ENCODE assay signal across 27 cellular contexts in the genomic region with DNA sequence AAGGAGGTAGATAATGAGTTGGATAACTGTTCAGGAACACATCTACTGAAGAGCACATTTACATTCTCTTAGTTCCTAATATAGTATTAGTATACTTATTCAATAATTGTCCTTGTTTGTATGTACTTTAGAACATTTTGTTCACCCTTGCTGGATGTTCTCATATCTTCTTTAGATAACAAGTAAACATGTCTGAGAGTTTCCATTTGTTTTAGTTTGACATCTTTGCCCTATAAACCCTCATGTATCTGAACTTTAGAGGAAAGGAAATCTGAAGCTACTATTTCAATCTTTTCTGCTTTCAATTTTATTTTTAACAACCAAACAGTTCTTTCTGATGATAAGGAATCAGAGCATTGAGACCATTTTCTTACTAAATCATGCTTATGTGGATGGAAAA.
DNase-seq lines count a peak whose midpoint lies in the region; ATAC-seq, FAIRE-seq and TF ChIP-seq lines count a peak whose summit lies in the region.
"Had no signal": no experiment of that assay in that cellular context is flagged by ENCODE, and none has a peak within 500 bp of the region (broad histone marks: within the 10 kb centered on the region; RNA-seq: fewer than 3 reads in every experiment).

No MANE protein-coding gene starts in this region.

- H2AFZ ChIP-seq in hepatocyte = no peak overlapping the region
- H2AFZ ChIP-seq: parathyroid adenoma had no signal

- no peak overlapping the region for H3K4me3 Mint-ChIP-seq in activated CD8-positive, alpha-beta T cell treated with anti-CD3 and anti-CD28 coated beads for 36 hours
- no peak overlapping the region for H3K4me3 Mint-ChIP-seq in activated CD8-positive, alpha-beta T cell treated with anti-CD3 and anti-CD28 coated beads, Interleukin-2, amount 10 ng/mL, durations not matched to agents 7 days and 5 days
- no peak overlapping the region for H3K4me3 Mint-ChIP-seq in activated CD4-positive, alpha-beta memory T cell treated with anti-CD3 and anti-CD28 coated beads, Interleukin-2, amount 10 ng/mL, durations not matched to agents 7 days and 5 days
- H3K4me3 Mint-ChIP-seq: activated naive CD4-positive, alpha-beta T cell treated with anti-CD3 and anti-CD28 coated beads, Interleukin-2, amount 10 ng/mL, durations not matched to agents 7 days and 5 days; B cell; CD4-positive, alpha-beta memory T cell had no signal

- POLR2A ChIA-PET in activated CD8-positive, alpha-beta T cell treated with anti-CD3 and anti-CD28 coated beads for 36 hours (lab: Charles Lee) = no interaction called here
- POLR2A ChIA-PET in activated CD8-positive, alpha-beta T cell treated with anti-CD3 and anti-CD28 coated beads, Interleukin-2, amount 10 ng/mL, durations not matched to agents 7 days and 5 days (lab: Charles Lee) = no interaction called here
- POLR2A ChIA-PET in A549 (lab: Yijun Ruan, JAX) = no interaction called here
- POLR2A ChIA-PET in activated CD4-positive, alpha-beta memory T cell treated with anti-CD3 and anti-CD28 coated beads, Interleukin-2, amount 10 ng/mL, durations not matched to agents 7 days and 5 days (lab: Charles Lee) = no interaction called here

- TF ChIP-seq RAD21 in A549 (conservative IDR thresholded peaks at IDR 0.05 in 1 of 2, IDR thresholded peaks at IDR 0.05 in 1 of 2) = no peak

- no peaks in the 10 kb centered on the region for H3K27me3 Mint-ChIP-seq in activated CD8-positive, alpha-beta T cell treated with anti-CD3 and anti-CD28 coated beads for 36 hours
- H3K27me3 Mint-ChIP-seq in activated CD8-positive, alpha-beta T cell treated with anti-CD3 and anti-CD28 coated beads, Interleukin-2, amount 10 ng/mL, durations not matched to agents 7 days and 5 days (ENCODE audit: low read depth) = no peaks in the 10 kb centered on the region
- H3K27me3 Mint-ChIP-seq in activated CD4-positive, alpha-beta memory T cell treated with anti-CD3 and anti-CD28 coated beads, Interleukin-2, amount 10 ng/mL, durations not matched to agents 7 days and 5 days = no peaks in the 10 kb centered on the region
- H3K27me3 Mint-ChIP-seq: activated naive CD4-positive, alpha-beta T cell treated with anti-CD3 and anti-CD28 coated beads, Interleukin-2, amount 10 ng/mL, durations not matched to agents 7 days and 5 days; B cell; CD4-positive, alpha-beta memory T cell had no signal

- H4K20me1 ChIP-seq in hepatocyte (ENCODE audit: insufficient read depth, poor library complexity, severe bottlenecking) = no peaks in the 10 kb centered on the region

- no peaks in the 10 kb centered on the region for H3K9me2 ChIP-seq in hepatocyte (replicated peaks; ENCODE audit: insufficient read depth)

- TF ChIP-seq CTCF in activated CD8-positive, alpha-beta T cell treated with anti-CD3 and anti-CD28 coated beads for 36 hours (IDR thresholded peaks at IDR 0.05) = no peak
- TF ChIP-seq CTCF in A549 (IDR thresholded peaks at IDR 0.05) = no peak
- no peak for TF ChIP-seq CTCF in hepatocyte (IDR thresholded peaks at IDR 0.05; ENCODE audit: poor library complexity)

- TF ChIP-seq EP300 in A549 (IDR thresholded peaks at IDR 0.05) = no peak

- no peak for FAIRE-seq in A549 (lab: Jason Lieb, UNC)
- FAIRE-seq: TTC549 had no signal

- peaks cover 43% of the 10 kb centered on the region for H3K4me1 Mint-ChIP-seq in activated CD8-positive, alpha-beta T cell treated with anti-CD3 and anti-CD28 coated beads for 36 hours (ENCODE audit: low read depth)
- peaks cover 52% of the 10 kb centered on the region for H3K4me1 Mint-ChIP-seq in activated CD8-positive, alpha-beta T cell treated with anti-CD3 and anti-CD28 coated beads, Interleukin-2, amount 10 ng/mL, durations not matched to agents 7 days and 5 days (ENCODE audit: low read depth)
- H3K4me1 Mint-ChIP-seq in activated CD4-positive, alpha-beta memory T cell treated with anti-CD3 and anti-CD28 coated beads, Interleukin-2, amount 10 ng/mL, durations not matched to agents 7 days and 5 days = peaks cover 59% of the 10 kb centered on the region
- H3K4me1 Mint-ChIP-seq: B cell had no signal

- TF ChIP-seq POLR2A in A549 (IDR thresholded peaks at IDR 0.05; ENCODE audit: low read length) = no peak

- CTCF ChIA-PET in activated CD8-positive, alpha-beta T cell treated with anti-CD3 and anti-CD28 coated beads for 36 hours (lab: Charles Lee) = no interaction called here
- CTCF ChIA-PET in activated CD8-positive, alpha-beta T cell treated with anti-CD3 and anti-CD28 coated beads, Interleukin-2, amount 10 ng/mL, durations not matched to agents 7 days and 5 days (lab: Charles Lee) = no interaction called here
- CTCF ChIA-PET in A549 (lab: Yijun Ruan, JAX) = no interaction called here
- CTCF ChIA-PET in activated CD4-positive, alpha-beta memory T cell treated with anti-CD3 and anti-CD28 coated beads, Interleukin-2, amount 10 ng/mL, durations not matched to agents 7 days and 5 days (lab: Charles Lee) = no interaction called here

- no peaks in the 10 kb centered on the region for H3K79me2 ChIP-seq in hepatocyte
- H3K79me2 ChIP-seq: parathyroid adenoma had no signal

- H3K4me2 ChIP-seq in A549 (peak overlapping the region; percentile 78; the same call in 2 of the 3 replicates), hepatocyte (peak overlapping the region; percentile 11)

- H3K4me3 ChIP-seq in A549 = no peak overlapping the region
- H3K4me3 ChIP-seq in hepatocyte = no peak overlapping the region
- H3K4me3 ChIP-seq: breast epithelium, upper lobe of right lung had no signal

- H3K36me3 Mint-ChIP-seq in activated CD8-positive, alpha-beta T cell treated with anti-CD3 and anti-CD28 coated beads for 36 hours (ENCODE audit: low read depth) = no peaks in the 10 kb centered on the region
- H3K36me3 Mint-ChIP-seq in activated CD8-positive, alpha-beta T cell treated with anti-CD3 and anti-CD28 coated beads, Interleukin-2, amount 10 ng/mL, durations not matched to agents 7 days and 5 days (ENCODE audit: low read depth) = no peaks in the 10 kb centered on the region
- H3K36me3 Mint-ChIP-seq in activated CD4-positive, alpha-beta memory T cell treated with anti-CD3 and anti-CD28 coated beads, Interleukin-2, amount 10 ng/mL, durations not matched to agents 7 days and 5 days (ENCODE audit: low read depth) = no peaks in the 10 kb centered on the region
- H3K36me3 Mint-ChIP-seq: activated naive CD4-positive, alpha-beta T cell treated with anti-CD3 and anti-CD28 coated beads, Interleukin-2, amount 10 ng/mL, durations not matched to agents 7 days and 5 days; CD4-positive, alpha-beta memory T cell had no signal

- no peaks in the 10 kb centered on the region for H3K36me3 ChIP-seq in hepatocyte (replicated peaks; ENCODE audit: insufficient read depth, low read depth)
- H3K36me3 ChIP-seq: breast epithelium, upper lobe of right lung had no signal

- DNase-seq in activated CD8-positive, alpha-beta T cell treated with anti-CD3 and anti-CD28 coated beads for 36 hours = no peak
- DNase-seq in activated CD8-positive, alpha-beta T cell treated with anti-CD3 and anti-CD28 coated beads, Interleukin-2, amount 10 ng/mL, durations not matched to agents 7 days and 5 days = no peak
- DNase-seq in A549 (ENCODE audit: low read depth in 1 of 2, low spot score in 1 of 2) = no peak
- no peak for DNase-seq in activated CD4-positive, alpha-beta memory T cell treated with anti-CD3 and anti-CD28 coated beads, Interleukin-2, amount 10 ng/mL, durations not matched to agents 7 days and 5 days
- DNase-seq in hepatocyte (ENCODE audit: low spot score) = no peak
- DNase-seq in NCI-H1105 treated with DMSO at 0.1 percent for 48 hours (lab: John Stamatoyannopoulos, UW) = no peak
- no peak for DNase-seq in NCI-H2107 treated with DMSO at 0.1 percent for 48 hours (lab: John Stamatoyannopoulos, UW; ENCODE audit: unreplicated experiment)
- DNase-seq in DMS 273 (lab: John Stamatoyannopoulos, UW; ENCODE audit: unreplicated experiment) = no peak
- DNase-seq: activated CD4-positive, CD25-positive, alpha-beta regulatory T cell; activated naive CD4-positive, alpha-beta T cell treated with anti-CD3 and anti-CD28 coated beads, Interleukin-2, amount 10 ng/mL, durations not matched to agents 7 days and 5 days; amygdala; CD4-positive, alpha-beta memory T cell; DMS 273 treated with DMSO at 0.1 percent for 48 hours; GOT3; NCI-H1092 treated with DMSO at 0.1 percent for 48 hours; NCI-H187; NCI-H2171 treated with DMSO at 0.1 percent for 48 hours; NCI-H510A; retina; RPMI8226; stimulated activated naive CD4-positive, alpha-beta T cell; upper lobe of right lung had no signal

- intact Hi-C loops in activated CD8-positive, alpha-beta T cell treated with anti-CD3 and anti-CD28 coated beads for 36 hours (cut with micrococcal nuclease) = no loop called here

- no peaks in the 10 kb centered on the region for H3K9me3 Mint-ChIP-seq in activated CD8-positive, alpha-beta T cell treated with anti-CD3 and anti-CD28 coated beads for 36 hours
- no peaks in the 10 kb centered on the region for H3K9me3 Mint-ChIP-seq in activated CD8-positive, alpha-beta T cell treated with anti-CD3 and anti-CD28 coated beads, Interleukin-2, amount 10 ng/mL, durations not matched to agents 7 days and 5 days (ENCODE audit: insufficient read depth)
- no peaks in the 10 kb centered on the region for H3K9me3 Mint-ChIP-seq in activated CD4-positive, alpha-beta memory T cell treated with anti-CD3 and anti-CD28 coated beads, Interleukin-2, amount 10 ng/mL, durations not matched to agents 7 days and 5 days
- H3K9me3 Mint-ChIP-seq: activated naive CD4-positive, alpha-beta T cell treated with anti-CD3 and anti-CD28 coated beads, Interleukin-2, amount 10 ng/mL, durations not matched to agents 7 days and 5 days; CD4-positive, alpha-beta memory T cell had no signal

- H3K4me1 ChIP-seq in A549 (peaks cover 55% of the 10 kb centered on the region), hepatocyte (ENCODE audit: insufficient read depth) (peaks cover 27% of the 10 kb centered on the region)
- H3K4me1 ChIP-seq: breast epithelium, parathyroid adenoma, upper lobe of right lung had no signal

- no peaks in the 10 kb centered on the region for H3K27me3 ChIP-seq in hepatocyte
- H3K27me3 ChIP-seq: upper lobe of right lung had no signal

- ATAC-seq in activated CD8-positive, alpha-beta T cell treated with anti-CD3 and anti-CD28 coated beads for 36 hours = no peak
- ATAC-seq in activated CD8-positive, alpha-beta T cell treated with anti-CD3 and anti-CD28 coated beads, Interleukin-2, amount 10 ng/mL, durations not matched to agents 7 days and 5 days = no peak
- ATAC-seq in A549 = no peak
- ATAC-seq: left lobe of liver, upper lobe of right lung had no signal

- peak overlapping the region; percentile 77 for H3K27ac Mint-ChIP-seq in activated CD8-positive, alpha-beta T cell treated with anti-CD3 and anti-CD28 coated beads for 36 hours
- H3K27ac Mint-ChIP-seq in activated CD8-positive, alpha-beta T cell treated with anti-CD3 and anti-CD28 coated beads, Interleukin-2, amount 10 ng/mL, durations not matched to agents 7 days and 5 days = no peak overlapping the region
- H3K27ac Mint-ChIP-seq in activated CD4-positive, alpha-beta memory T cell treated with anti-CD3 and anti-CD28 coated beads, Interleukin-2, amount 10 ng/mL, durations not matched to agents 7 days and 5 days = peak overlapping the region; percentile 47
- H3K27ac Mint-ChIP-seq: activated naive CD4-positive, alpha-beta T cell treated with anti-CD3 and anti-CD28 coated beads, Interleukin-2, amount 10 ng/mL, durations not matched to agents 7 days and 5 days; B cell; CD4-positive, alpha-beta memory T cell had no signal

- H3K27ac ChIP-seq in A549 = peak overlapping the region in 1 of 2 experiments; percentile 79; a peak in 3 of 6 replicates
- H3K27ac ChIP-seq in hepatocyte = peak overlapping the region; percentile 81
- H3K27ac ChIP-seq: breast epithelium, parathyroid adenoma, upper lobe of right lung had no signal

- H3K9me3 ChIP-seq in A549 (no peaks in the 10 kb centered on the region), hepatocyte (ENCODE audit: low read depth) (no peaks in the 10 kb centered on the region)
- H3K9me3 ChIP-seq: breast epithelium, upper lobe of right lung had no signal
